1 cellular context compared by ENCODE assay signal in the genomic region with DNA sequence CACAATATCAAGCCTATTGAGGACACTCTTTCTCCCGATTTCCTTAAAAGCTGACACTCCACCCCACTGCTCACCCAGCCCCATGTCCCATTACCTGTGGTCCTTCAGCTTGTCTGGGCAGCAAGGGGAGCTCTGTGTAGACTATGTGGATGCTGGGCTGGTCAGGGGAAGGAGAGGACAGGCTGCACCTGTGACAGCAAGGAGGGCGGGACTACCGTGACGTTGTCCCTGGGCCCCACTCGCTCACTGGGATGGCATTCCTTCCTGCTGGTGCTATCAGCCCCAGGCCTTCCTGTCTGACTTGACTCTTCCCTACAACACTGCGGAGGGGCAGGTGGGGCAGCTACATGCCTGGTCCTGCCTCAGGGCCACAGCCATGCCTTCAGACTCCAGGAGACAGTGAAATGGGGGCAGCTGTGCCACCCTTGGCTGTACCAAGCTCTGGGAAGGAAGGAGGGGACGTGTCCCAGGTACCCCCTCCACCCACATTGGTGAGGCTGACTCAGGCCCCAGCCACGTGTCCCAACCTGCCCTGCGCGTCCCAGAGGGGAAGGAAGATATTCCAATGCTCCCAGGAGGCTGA.
TF ChIP-seq lines count a peak whose summit lies in the region.

A gene with protein sequence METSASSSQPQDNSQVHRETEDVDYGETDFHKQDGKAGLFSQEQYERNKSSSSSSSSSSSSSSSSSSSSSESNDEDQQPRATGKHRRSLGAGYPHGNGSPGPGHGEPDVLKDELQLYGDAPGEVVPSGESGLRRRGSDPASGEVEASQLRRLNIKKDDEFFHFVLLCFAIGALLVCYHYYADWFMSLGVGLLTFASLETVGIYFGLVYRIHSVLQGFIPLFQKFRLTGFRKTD (minus strand): TSS at position 163 of the 583 bp plus-strand sequence. CDS start 9,427 bp downstream, outside the sequence.

TF ChIP-seq in HepG2, 621 proteins besides CTCF, POLR2A, EP300 and RAD21:
- TF ChIP-seq TEAD3 (CRISPR knock-in tag; optimal IDR thresholded peaks at IDR 0.05; ENCODE audit: borderline replicate concordance), result peak; percentile 50
- TF ChIP-seq ZFX (CRISPR knock-in tag; IDR thresholded peaks at IDR 0.05; ENCODE audit: low read depth), result peak; percentile 53
- no peak for TF ChIP-seq PCBP2 (optimal IDR thresholded peaks at IDR 0.05; ENCODE audit: low read depth, low read length, poor library complexity, severe bottlenecking)
- TF ChIP-seq, protein P1, sequence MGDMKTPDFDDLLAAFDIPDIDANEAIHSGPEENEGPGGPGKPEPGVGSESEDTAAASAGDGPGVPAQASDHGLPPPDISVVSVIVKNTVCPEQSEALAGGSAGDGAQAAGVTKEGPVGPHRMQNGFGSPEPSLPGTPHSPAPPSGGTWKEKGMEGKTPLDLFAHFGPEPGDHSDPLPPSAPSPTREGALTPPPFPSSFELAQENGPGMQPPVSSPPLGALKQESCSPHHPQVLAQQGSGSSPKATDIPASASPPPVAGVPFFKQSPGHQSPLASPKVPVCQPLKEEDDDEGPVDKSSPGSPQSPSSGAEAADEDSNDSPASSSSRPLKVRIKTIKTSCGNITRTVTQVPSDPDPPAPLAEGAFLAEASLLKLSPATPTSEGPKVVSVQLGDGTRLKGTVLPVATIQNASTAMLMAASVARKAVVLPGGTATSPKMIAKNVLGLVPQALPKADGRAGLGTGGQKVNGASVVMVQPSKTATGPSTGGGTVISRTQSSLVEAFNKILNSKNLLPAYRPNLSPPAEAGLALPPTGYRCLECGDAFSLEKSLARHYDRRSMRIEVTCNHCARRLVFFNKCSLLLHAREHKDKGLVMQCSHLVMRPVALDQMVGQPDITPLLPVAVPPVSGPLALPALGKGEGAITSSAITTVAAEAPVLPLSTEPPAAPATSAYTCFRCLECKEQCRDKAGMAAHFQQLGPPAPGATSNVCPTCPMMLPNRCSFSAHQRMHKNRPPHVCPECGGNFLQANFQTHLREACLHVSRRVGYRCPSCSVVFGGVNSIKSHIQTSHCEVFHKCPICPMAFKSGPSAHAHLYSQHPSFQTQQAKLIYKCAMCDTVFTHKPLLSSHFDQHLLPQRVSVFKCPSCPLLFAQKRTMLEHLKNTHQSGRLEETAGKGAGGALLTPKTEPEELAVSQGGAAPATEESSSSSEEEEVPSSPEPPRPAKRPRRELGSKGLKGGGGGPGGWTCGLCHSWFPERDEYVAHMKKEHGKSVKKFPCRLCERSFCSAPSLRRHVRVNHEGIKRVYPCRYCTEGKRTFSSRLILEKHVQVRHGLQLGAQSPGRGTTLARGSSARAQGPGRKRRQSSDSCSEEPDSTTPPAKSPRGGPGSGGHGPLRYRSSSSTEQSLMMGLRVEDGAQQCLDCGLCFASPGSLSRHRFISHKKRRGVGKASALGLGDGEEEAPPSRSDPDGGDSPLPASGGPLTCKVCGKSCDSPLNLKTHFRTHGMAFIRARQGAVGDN (CRISPR knock-in tag; IDR thresholded peaks at IDR 0.05), result peak; percentile 60
- 0 out of 2 replicates have a peak, but pooled peaks have one; percentile 15 for TF ChIP-seq ZFY (CRISPR knock-in tag; IDR thresholded peaks at IDR 0.05)
- TF ChIP-seq ZNF552 (CRISPR knock-in tag; IDR thresholded peaks at IDR 0.05; ENCODE audit: borderline replicate concordance), result no peak
- peak; percentile 20; the same call in 1 of the 2 replicates for TF ChIP-seq CREB1 (IDR thresholded peaks at IDR 0.05)
- no peak for TF ChIP-seq CREB1 (CRISPR knock-in tag; IDR thresholded peaks at IDR 0.05)
- TF ChIP-seq, protein P2, sequence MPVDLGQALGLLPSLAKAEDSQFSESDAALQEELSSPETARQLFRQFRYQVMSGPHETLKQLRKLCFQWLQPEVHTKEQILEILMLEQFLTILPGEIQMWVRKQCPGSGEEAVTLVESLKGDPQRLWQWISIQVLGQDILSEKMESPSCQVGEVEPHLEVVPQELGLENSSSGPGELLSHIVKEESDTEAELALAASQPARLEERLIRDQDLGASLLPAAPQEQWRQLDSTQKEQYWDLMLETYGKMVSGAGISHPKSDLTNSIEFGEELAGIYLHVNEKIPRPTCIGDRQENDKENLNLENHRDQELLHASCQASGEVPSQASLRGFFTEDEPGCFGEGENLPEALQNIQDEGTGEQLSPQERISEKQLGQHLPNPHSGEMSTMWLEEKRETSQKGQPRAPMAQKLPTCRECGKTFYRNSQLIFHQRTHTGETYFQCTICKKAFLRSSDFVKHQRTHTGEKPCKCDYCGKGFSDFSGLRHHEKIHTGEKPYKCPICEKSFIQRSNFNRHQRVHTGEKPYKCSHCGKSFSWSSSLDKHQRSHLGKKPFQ (CRISPR knock-in tag; IDR thresholded peaks at IDR 0.05; ENCODE audit: insufficient replicate concordance), result no peak
- TF ChIP-seq RXRA (CRISPR knock-in tag; IDR thresholded peaks at IDR 0.05), result peak; percentile 19; the same call in 1 of the 2 replicates
- no peak for TF ChIP-seq SNAI1 (CRISPR knock-in tag; IDR thresholded peaks at IDR 0.05; ENCODE audit: borderline replicate concordance)
